17 cellular contexts compared by ENCODE assay signal in the genomic region with DNA sequence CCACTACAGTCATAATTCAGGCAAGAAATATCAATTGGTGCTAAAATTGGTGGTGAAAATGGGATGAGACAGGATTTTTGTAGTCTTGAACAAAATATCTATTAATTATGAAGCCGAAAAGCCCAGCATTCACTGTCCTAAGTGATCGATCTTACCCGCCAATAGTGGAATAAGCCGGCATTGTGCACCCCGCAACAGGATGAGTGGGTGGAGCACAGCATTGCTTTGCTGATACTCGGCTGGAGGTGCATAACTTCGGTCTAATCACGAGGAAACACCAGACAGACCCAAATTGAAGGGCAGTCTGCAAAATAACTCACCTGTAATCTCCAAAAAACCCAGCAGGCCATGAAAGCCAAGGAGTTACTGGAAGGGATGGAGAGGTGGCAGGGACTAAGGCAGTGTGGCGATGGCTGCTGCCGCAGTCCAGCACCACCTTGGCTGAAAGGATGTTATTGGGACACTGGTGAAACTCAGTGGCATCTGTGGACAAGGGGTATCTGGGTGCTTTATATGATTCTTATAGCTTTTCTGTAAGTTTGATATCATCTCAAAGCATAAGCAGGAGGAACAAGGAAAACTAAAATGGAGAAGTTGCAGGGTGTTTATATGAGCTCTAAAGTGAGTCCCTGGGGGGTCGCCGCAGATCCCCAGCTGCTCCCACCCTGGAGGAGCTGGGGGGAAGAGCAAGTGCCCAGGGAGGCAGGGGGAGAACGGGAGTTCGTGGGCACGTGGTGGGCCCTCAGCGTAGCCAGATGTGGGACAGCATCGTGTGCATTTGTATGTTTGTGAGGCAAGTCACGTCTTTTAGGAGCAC. TPM values are rescaled to one million over a fixed set of nuclear protein-coding genes. Genes with fewer than 3 reads are reported as not detected.
A peak's percentile ranks its signal among the peaks of the same experiment; 100 is the strongest.
DNase-seq lines count a peak whose midpoint lies in the region; ATAC-seq and TF ChIP-seq lines count a peak whose summit lies in the region.
"Had no signal": no experiment of that assay in that cellular context is flagged by ENCODE, and none has a peak within 500 bp of the region (broad histone marks: within the 10 kb centered on the region; RNA-seq: fewer than 3 reads in every experiment).

No MANE protein-coding gene starts in this region.

- CTCF ChIA-PET in AG04450 (lab: Charles Lee), result no interaction called here

- H2AFZ ChIP-seq in osteoblast (ENCODE audit: low read length) (no peak overlapping the region), hepatocyte (no peak overlapping the region)

- DNase-seq in AG04450 (ENCODE audit: low read depth, low spot score) (no peak), osteoblast (ENCODE audit: insufficient read length, low spot score, missing footprints) (peak; percentile 37), hepatocyte (ENCODE audit: low spot score) (no peak), NCI-H510A (lab: John Stamatoyannopoulos, UW) (no peak)
- DNase-seq in activated CD8-positive, alpha-beta memory T cell treated with anti-CD3 and anti-CD28 coated beads, Interleukin-2, amount 50 U/mL, for 48 hours, result peak; percentile 30
- DNase-seq: activated effector memory CD4-positive, alpha-beta T cell treated with anti-CD3 and anti-CD28 coated beads, Interleukin-2, amount 50 U/mL, for 16 hours; CD4-positive, CD25-positive, alpha-beta regulatory T cell; DMS79 treated with DMSO at 0.1 percent for 48 hours; midbrain; NCI-H2081 treated with DMSO at 0.1 percent for 48 hours; NCI-H526 treated with DMSO at 0.1 percent for 48 hours; stimulated activated CD4-positive, alpha-beta T cell treated with anti-CD3 and anti-CD28 coated beads, Interleukin-4, amount 100 ng/mL, for 4 hours had no signal

- H3K4me1 ChIP-seq in BLaER1 treated with 17β-estradiol and CSF1 and Interleukin-3, amounts not matched to agents 10 nM and 100 nM, result peaks cover 52 to 56% (median 52%) of the 10 kb centered on the region in 10 experiments
- H3K4me1 ChIP-seq in osteoblast (ENCODE audit: insufficient read depth, low read length), result peaks cover 35% of the 10 kb centered on the region
- peaks cover 14% of the 10 kb centered on the region for H3K4me1 ChIP-seq in hepatocyte (ENCODE audit: insufficient read depth)
- H3K4me1 ChIP-seq: right lobe of liver had no signal

- H3K9me3 ChIP-seq in AG04450 (ENCODE audit: control insufficient read depth, insufficient read depth, low read length), result peaks cover 21% of the 10 kb centered on the region
- peaks cover 28 to 43% (median 37%) of the 10 kb centered on the region in 11 experiments for H3K9me3 ChIP-seq in BLaER1 treated with 17β-estradiol and CSF1 and Interleukin-3, amounts not matched to agents 10 nM and 100 nM (replicated peaks in 1 of 11)
- H3K9me3 ChIP-seq in osteoblast (ENCODE audit: low read depth, low read length), result peaks cover 2% of the 10 kb centered on the region
- H3K9me3 ChIP-seq in hepatocyte (ENCODE audit: low read depth), result no peaks in the 10 kb centered on the region
- H3K9me3 ChIP-seq: right lobe of liver had no signal

- H3K4me3 ChIP-seq in AG04450 (ENCODE audit: low read depth, low read length) (no peak overlapping the region), osteoblast (ENCODE audit: insufficient read depth, low read length) (no peak overlapping the region), hepatocyte (no peak overlapping the region)
- no peak overlapping the region for H3K4me3 ChIP-seq in BLaER1 treated with 17β-estradiol and CSF1 and Interleukin-3, amounts not matched to agents 10 nM and 100 nM
- H3K4me3 ChIP-seq: right lobe of liver had no signal

- H3K79me2 ChIP-seq in osteoblast (ENCODE audit: insufficient read depth, low read length) (peaks cover 60% of the 10 kb centered on the region), hepatocyte (no peaks in the 10 kb centered on the region)

- no peaks in the 10 kb centered on the region for H3K9me2 ChIP-seq in hepatocyte (replicated peaks; ENCODE audit: insufficient read depth)

- no peak overlapping the region for H3K9ac ChIP-seq in BLaER1 treated with 17β-estradiol and CSF1 and Interleukin-3, amounts not matched to agents 10 nM and 100 nM

- H3K27ac ChIP-seq in AG04450 (ENCODE audit: low read depth, low read length) (peak overlapping the region; percentile 94), osteoblast (ENCODE audit: low read depth, low read length) (peak overlapping the region; percentile 99), hepatocyte (no peak overlapping the region)
- H3K27ac ChIP-seq in BLaER1 treated with 17β-estradiol and CSF1 and Interleukin-3, amounts not matched to agents 10 nM and 100 nM, result peak overlapping the region in 4 of 11 experiments; percentile 14 to 69 (median 52); a peak in 5 of 22 replicates
- H3K27ac ChIP-seq: right lobe of liver had no signal

- no peak for ATAC-seq in HG03135 (IDR thresholded peaks at IDR 0.05; ENCODE audit: unreplicated experiment)
- ATAC-seq: HCT116, right lobe of liver, SK-N-SH treated with all-trans-retinoic acid at 6 μM for 48 hours had no signal

- no peak for TF ChIP-seq CTCF in AG04450 (IDR thresholded peaks at IDR 0.05; ENCODE audit: low read depth, low read length)
- no peak for TF ChIP-seq CTCF in osteoblast (IDR thresholded peaks at IDR 0.05; ENCODE audit: extremely low read depth, low read depth, low read length)
- TF ChIP-seq CTCF in hepatocyte (IDR thresholded peaks at IDR 0.05; ENCODE audit: poor library complexity), result no peak

- H4K20me1 ChIP-seq in BLaER1 treated with 17β-estradiol and CSF1 and Interleukin-3, amounts not matched to agents 10 nM and 100 nM, result peaks cover 0 to 23% (median 0%) of the 10 kb centered on the region in 11 experiments; a peak in 6 of 22 replicates
- H4K20me1 ChIP-seq in osteoblast (ENCODE audit: insufficient read depth, low read length), result no peaks in the 10 kb centered on the region
- no peaks in the 10 kb centered on the region for H4K20me1 ChIP-seq in hepatocyte (ENCODE audit: insufficient read depth, poor library complexity, severe bottlenecking)

- no peaks in the 10 kb centered on the region for H3K27me3 ChIP-seq in AG04450 (ENCODE audit: control insufficient read depth, insufficient read depth, low read length)
- H3K27me3 ChIP-seq in BLaER1 treated with 17β-estradiol and CSF1 and Interleukin-3, amounts not matched to agents 10 nM and 100 nM, result no peaks in the 10 kb centered on the region
- H3K27me3 ChIP-seq in osteoblast (ENCODE audit: insufficient read depth, low read length), result no peaks in the 10 kb centered on the region
- H3K27me3 ChIP-seq in hepatocyte, result no peaks in the 10 kb centered on the region
- H3K27me3 ChIP-seq: right lobe of liver had no signal

- POLR2A ChIA-PET in AG04450 (lab: Yijun Ruan, JAX), result interaction anchor here (1.2 to 2.4 kb wide), 2 partner anchors 33 to 46 kb away, joined by 4 to 20 read pairs; partner anchors contain the start of gene AHRR

- H3K36me3 ChIP-seq in BLaER1 treated with 17β-estradiol and CSF1 and Interleukin-3, amounts not matched to agents 10 nM and 100 nM, result peaks cover 0 to 16% (median 0%) of the 10 kb centered on the region in 11 experiments; a peak in 8 of 22 replicates
- H3K36me3 ChIP-seq in osteoblast (ENCODE audit: insufficient read depth, low read length) (peaks cover 55% of the 10 kb centered on the region), hepatocyte (replicated peaks; ENCODE audit: insufficient read depth, low read depth) (no peaks in the 10 kb centered on the region)
- H3K36me3 ChIP-seq: right lobe of liver had no signal

- 91% methylated on average over 18 of the region's 18 CpGs for WGBS in hepatocyte (ENCODE audit: low lambda C conversion rate, missing lambda C conversion rate)

- peak overlapping the region; percentile 89 to 97 (median 94) for H3K4me2 ChIP-seq in BLaER1 treated with 17β-estradiol and CSF1 and Interleukin-3, amounts not matched to agents 10 nM and 100 nM
- H3K4me2 ChIP-seq in osteoblast (ENCODE audit: insufficient read depth, low read length) (no peak overlapping the region), hepatocyte (no peak overlapping the region)

RNA-seq across cellular contexts. Expression of gene AHRR, which starts 45.2 kb away (rescaled TPM):
- polyA plus RNA-seq in AG04450 (2011; rRNA removed) (22.3 and 24.6 TPM in 2 replicates), hepatocyte (1.8 and 2.4 TPM in 2 replicates)
- 24.0 and 25.8 TPM in 2 replicates for polyA minus RNA-seq in AG04450 (2011; rRNA and poly(A)+ RNA removed)
- total RNA-seq in osteoblast (52.2 and 54.6 TPM in 2 replicates), hepatocyte (1.8 and 2.6 TPM in 2 replicates)

Comparison
In these comparisons a context has a peak if more than half of its experiments do, and no peak if none do; other contexts are left out.
1. DNase-seq: peak in activated CD8-positive, alpha-beta memory T cell treated with anti-CD3 and anti-CD28 coated beads, Interleukin-2, amount 50 U/mL, for 48 hours (single experiment) and osteoblast (single experiment); none in AG04450 (single experiment), hepatocyte (single experiment) and NCI-H510A (single experiment).
2. H3K4me2 ChIP-seq: peak in BLaER1 treated with 17β-estradiol and CSF1 and Interleukin-3, amounts not matched to agents 10 nM and 100 nM (11 of 11); none in osteoblast (single experiment) and hepatocyte (single experiment).
3. RNA of gene AHRR, which starts 45.2 kb away (total RNA-seq): 52.2 to 54.6 TPM in osteoblast; 1.8 to 2.6 TPM in hepatocyte; every median in the first group is over 10 times any median in the second.